ENCODE assay signal across 8 cellular contexts in the genomic region with DNA sequence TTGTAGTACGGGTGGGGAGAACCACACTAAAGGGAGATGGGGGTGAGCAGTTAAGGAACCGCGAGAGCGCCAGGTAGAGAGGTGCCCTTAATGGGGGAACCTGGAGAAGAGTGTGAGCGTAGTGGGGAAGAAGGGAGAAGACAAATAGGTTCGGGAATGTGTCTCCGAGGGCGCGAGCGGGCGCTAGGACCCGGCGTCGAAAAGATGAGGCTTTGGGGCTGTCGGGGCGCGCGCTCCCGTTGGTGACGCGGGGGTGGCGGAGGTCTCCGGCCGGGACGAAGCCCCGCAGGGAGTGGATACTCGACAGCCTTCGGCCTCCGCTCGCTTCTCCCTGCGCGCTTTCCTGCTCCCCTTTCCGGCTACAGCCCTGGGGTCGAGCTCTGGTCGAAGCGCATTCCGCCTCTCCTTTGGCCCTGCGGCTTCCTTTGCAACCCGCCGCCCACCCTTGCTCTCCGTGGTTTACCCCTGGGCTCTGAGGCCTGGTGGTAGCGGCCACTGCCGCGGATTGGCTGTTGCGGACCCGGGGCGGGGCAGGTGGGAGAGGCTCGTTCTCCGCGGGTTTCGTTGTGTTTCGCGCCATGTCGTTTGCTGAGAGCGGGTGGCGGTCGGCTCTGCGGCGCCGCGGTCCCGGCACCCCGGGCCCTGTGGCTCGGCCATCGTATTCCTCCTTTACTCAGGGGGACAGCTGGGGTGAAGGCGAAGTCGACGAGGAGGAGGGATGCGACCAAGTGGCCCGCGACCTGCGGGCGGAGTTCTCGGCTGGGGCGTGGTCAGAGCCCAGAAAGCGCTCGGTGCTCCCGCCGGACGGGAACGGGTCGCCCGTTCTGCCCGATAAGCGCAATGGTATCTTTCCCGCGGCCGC. TPM values are rescaled to one million over a fixed set of nuclear protein-coding genes. Genes with fewer than 3 reads are reported as not detected.
DNase-seq lines count a peak whose midpoint lies in the region; ATAC-seq and TF ChIP-seq lines count a peak whose summit lies in the region.

A gene (plus strand): TSS at position 574 of the 862 bp plus-strand sequence. CDS start 5 bp downstream, at position 579.

- DNase-seq in NCI-H748 treated with DMSO at 0.1 percent for 48 hours (lab: John Stamatoyannopoulos, UW) (peak; percentile 86), dedifferentiated amniotic fluid mesenchymal stem cell (ENCODE audit: extremely low spot score) (peak; percentile 92), left lobe of liver (ENCODE audit: low spot score) (peak; percentile 95)
- DNase-seq in activated CD4-positive, alpha-beta T cell treated with anti-CD3 and anti-CD28 coated beads, Interleukin-2, amount 50 U/mL, for 24 hours (ENCODE audit: low read depth in 1 of 2, low spot score in 1 of 2): peak; percentile 89
- DNase-seq in stimulated activated CD4-positive, alpha-beta T cell treated with anti-CD3 and anti-CD28 coated beads, Interleukin-2, amount 100 ng/mL, for 24 hours: peak; percentile 91 to 94

- TF ChIP-seq CTCF in C4-2B (conservative IDR thresholded peaks at IDR 0.05): no peak

- peak within 1 kb of the TSS; percentile 98 for H3K27ac ChIP-seq in C4-2B

- ATAC-seq in GM19397 (IDR thresholded peaks at IDR 0.05; ENCODE audit: unreplicated experiment) (peak; percentile 72), HG03565 (IDR thresholded peaks at IDR 0.05; ENCODE audit: unreplicated experiment) (peak; percentile 53), left lobe of liver (peak; percentile 82)

RNA-seq across cellular contexts. Expression of the gene that starts here (rescaled TPM):
- 2.2 TPM for total RNA-seq in left lobe of liver

Comparison
In these comparisons a context has a peak if more than half of its experiments do, and no peak if none do; other contexts are left out.
1. Peak in every context shown above with its lines: DNase-seq, ATAC-seq and H3K27ac ChIP-seq.